25 cellular contexts compared by ENCODE assay signal in genomic region chr1:42506576-42506975, GRCh38. TPM values are rescaled to one million over a fixed set of nuclear protein-coding genes. Genes with fewer than 3 reads are reported as not detected.
"Had no signal": no experiment of that assay in that cellular context is flagged by ENCODE, and none has a peak within 500 bp of the region (broad histone marks: within the 10 kb centered on the region; RNA-seq: fewer than 3 reads in every experiment).

No MANE protein-coding gene starts in this region.

- H3K9me3 ChIP-seq: thyroid gland had no signal

- H3K4me3 ChIP-seq: neural progenitor cell, ovary, psoas muscle, right lobe of liver, sigmoid colon, stomach, thoracic aorta, thyroid gland, tibial nerve, upper lobe of left lung, vagina had no signal

- H3K4me2 ChIP-seq: neural progenitor cell had no signal

- ATAC-seq: psoas muscle; right cardiac atrium; right lobe of liver; stimulated activated effector memory CD8-positive, alpha-beta T cell treated with anti-CD3 and anti-CD28 coated beads, Interleukin-12 subunit alpha, Interleukin-12 subunit beta, amount 100 ng/mL, for 72 hours; stimulated activated naive B cell treated with anti-CD40 and anti-IgM and Interleukin-4, amounts not matched to agents 10 μg/mL and 1 μg/mL and 100 μg/mL, for 72 hours had no signal

- FAIRE-seq: small intestine, urothelium cell line had no signal

- H3K9ac ChIP-seq: neural progenitor cell, parathyroid adenoma had no signal

- H3K27ac ChIP-seq: neural progenitor cell, ovary, parathyroid adenoma, psoas muscle, right lobe of liver, sigmoid colon, stomach, thoracic aorta, thyroid gland, tibial nerve, upper lobe of left lung, vagina had no signal

- H3K36me3 ChIP-seq: neural progenitor cell, ovary, right lobe of liver had no signal

- H3K4me1 ChIP-seq: neural progenitor cell, parathyroid adenoma, psoas muscle, right lobe of liver, sigmoid colon, stomach, thyroid gland, tibial nerve, upper lobe of left lung, vagina had no signal

- DNase-seq: occipital lobe; ovary; posterior cingulate gyrus; psoas muscle; right cardiac atrium; right lobe of liver; sigmoid colon; small intestine; stimulated activated CD4-positive, alpha-beta T cell treated with anti-CD3 and anti-CD28 coated beads, Interleukin-15, amount 100 ng/mL, for 24 hours; stimulated activated CD4-positive, alpha-beta T cell treated with anti-CD3 and anti-CD28 coated beads, Interleukin-2, amount 100 ng/mL, for 24 hours; stimulated activated CD4-positive, alpha-beta T cell treated with anti-CD3 and anti-CD28 coated beads, Interleukin-2, amount 100 ng/mL, for 48 hours; stimulated activated CD4-positive, alpha-beta T cell treated with anti-CD3 and anti-CD28 coated beads, Interleukin-4, amount 100 ng/mL, for 24 hours; stimulated activated naive B cell treated with anti-CD40 and anti-IgM and Interleukin-4, amounts not matched to agents 10 μg/mL and 1 μg/mL and 100 μg/mL, for 72 hours; stimulated activated naive CD4-positive, alpha-beta T cell treated with Interleukin-2 at 50 U/mL for 16 hours; stomach; thyroid gland; trophoblast cell; upper lobe of left lung had no signal

- H3K27me3 ChIP-seq: neural progenitor cell, ovary, right lobe of liver, sigmoid colon, stomach, thyroid gland, tibial nerve, upper lobe of left lung, vagina had no signal

- H2AFZ ChIP-seq: neural progenitor cell, parathyroid adenoma had no signal

- H3K79me2 ChIP-seq: parathyroid adenoma had no signal

RNA-seq across cellular contexts. Expression of gene ZMYND12, which starts 50.8 kb away (rescaled TPM):
- total RNA-seq: occipital lobe, vagina had no signal
